In genomic region chr1:22545126-22545525, GRCh38 we compare ENCODE assay signal across 34 cellular contexts. TPM values are rescaled to one million over a fixed set of nuclear protein-coding genes. Genes with fewer than 3 reads are reported as not detected.
"Had no signal": no experiment of that assay in that cellular context is flagged by ENCODE, and none has a peak within 500 bp of the region (broad histone marks: within the 10 kb centered on the region; RNA-seq: fewer than 3 reads in every experiment).

No MANE protein-coding gene starts in this region.

- H3K27me3 ChIP-seq: ascending aorta had no signal

- FAIRE-seq: endometrium, endothelial cell of umbilical vein had no signal

- H3K9me3 ChIP-seq: ascending aorta, breast epithelium, colonic mucosa, esophagus squamous epithelium, gastroesophageal sphincter had no signal

- H3K36me3 ChIP-seq: ascending aorta, breast epithelium, cardiac muscle cell, colonic mucosa, esophagus squamous epithelium, gastroesophageal sphincter had no signal

- H3K4me1 ChIP-seq: ascending aorta, breast epithelium, colonic mucosa, gastroesophageal sphincter had no signal

- DNase-seq: activated CD4-positive, alpha-beta memory T cell treated with anti-CD3 and anti-CD28 coated beads, Interleukin-2, amount 10 ng/mL, durations not matched to agents 7 days and 5 days; activated CD4-positive, alpha-beta T cell treated with anti-CD3 and anti-CD28 coated beads for 1 hour; activated CD4-positive, alpha-beta T cell treated with anti-CD3 and anti-CD28 coated beads for 4 hours; activated CD4-positive, alpha-beta T cell treated with anti-CD3 and anti-CD28 coated beads, Interleukin-2, amount 10 ng/mL, durations not matched to agents 7 days and 5 days; activated CD4-positive, alpha-beta T cell treated with anti-CD3 and anti-CD28 coated beads, Interleukin-2, amount 50 U/mL, for 4 hours; activated CD8-positive, alpha-beta memory T cell treated with anti-CD3 and anti-CD28 coated beads, Interleukin-2, amount 50 U/mL, for 48 hours; activated gamma-delta T cell; activated naive CD4-positive, alpha-beta T cell; activated naive CD4-positive, alpha-beta T cell treated with anti-CD3 and anti-CD28 coated beads, Interleukin-2, amount 10 ng/mL, durations not matched to agents 7 days and 5 days; activated naive CD8-positive, alpha-beta T cell treated with anti-CD3 and anti-CD28 coated beads, Interleukin-2, amount 10 ng/mL, durations not matched to agents 7 days and 5 days; activated T-cell treated with anti-CD3 and anti-CD28 coated beads for 4 hours; activated T-cell treated with anti-CD3 and anti-CD28 coated beads, Interleukin-2, amount 50 U/mL, for 24 hours; activated T-cell treated with anti-CD3 and anti-CD28 coated beads, Interleukin-2, amount 50 U/mL, for 72 hours; central memory CD4-positive, alpha-beta T cell; cerebellar nuclear complex; colonic mucosa; effector CD8-positive, alpha-beta T cell; esophagus squamous epithelium; foreskin melanocyte; T-helper 2 cell had no signal

- H3K27ac ChIP-seq: ascending aorta, breast epithelium, cardiac muscle cell, colonic mucosa, epithelial cell of prostate, esophagus squamous epithelium, gastroesophageal sphincter had no signal

- ATAC-seq: activated naive CD4-positive, alpha-beta T cell treated with anti-CD3 and anti-CD28 coated beads, Interleukin-2, amount 50 U/mL, for 72 hours; activated T-cell treated with anti-CD3 and anti-CD28 coated beads, Interleukin-2, amount 50 U/mL, for 72 hours; gastroesophageal sphincter; WTC11 had no signal

- H3K4me3 ChIP-seq: ascending aorta, breast epithelium, cardiac muscle cell, colonic mucosa, esophagus squamous epithelium, gastroesophageal sphincter had no signal

RNA-seq across cellular contexts. Expression of gene EPHA8, which starts 18.2 kb away (rescaled TPM):
- total RNA-seq: activated CD4-positive, alpha-beta memory T cell treated with anti-CD3 and anti-CD28 coated beads, Interleukin-2, amount 10 ng/mL, durations not matched to agents 7 days and 5 days; activated CD4-positive, alpha-beta T cell treated with anti-CD3 and anti-CD28 coated beads, Interleukin-2, amount 10 ng/mL, durations not matched to agents 7 days and 5 days; activated naive CD4-positive, alpha-beta T cell treated with anti-CD3 and anti-CD28 coated beads, Interleukin-2, amount 50 U/mL, for 72 hours; activated naive CD8-positive, alpha-beta T cell treated with anti-CD3 and anti-CD28 coated beads, Interleukin-2, amount 10 ng/mL, durations not matched to agents 7 days and 5 days; activated T-cell treated with anti-CD3 and anti-CD28 coated beads, Interleukin-2, amount 50 U/mL, for 72 hours; ascending aorta; breast epithelium; colonic mucosa; dermis microvascular lymphatic vessel endothelial cell; endothelial cell of umbilical vein; fibroblast of lung; fibroblast of villous mesenchyme; glomerular endothelial cell; T-helper 1 cell treated with Interleukin-12 subunit alpha and Interleukin-12 subunit beta and Interleukin-4 antibody, amounts not matched to agents 30 ng/mL and 1 ng/mL, for 36 hours had no signal
- polyA plus RNA-seq: endothelial cell of umbilical vein, fibroblast of lung had no signal
